Comparison of ENCODE assay signal across 17 cellular contexts in genomic region chr12:110950867-110951266, GRCh38. TPM values are rescaled to one million over a fixed set of nuclear protein-coding genes. Genes with fewer than 3 reads are reported as not detected.
"Had no signal": no experiment of that assay in that cellular context is flagged by ENCODE, and none has a peak within 500 bp of the region (broad histone marks: within the 10 kb centered on the region; RNA-seq: fewer than 3 reads in every experiment).

No MANE protein-coding gene starts in this region.

RNA-seq across cellular contexts. Expression of gene MYL2, which starts 30.5 kb away (rescaled TPM):
- total RNA-seq: naive thymus-derived CD4-positive, alpha-beta T cell; naive thymus-derived CD8-positive, alpha-beta T cell; natural killer cell; natural killer cell treated with Interleukin-12 subunit alpha and Interleukin-12 subunit beta and Interleukin-15 and Interleukin-18, amount 100 ng/mL, for 72 hours; neural crest cell; occipital lobe; omental fat pad; osteoblast; posterior vena cava; progenitor cell of endocrine pancreas; pulmonary artery endothelial cell; renal cortical epithelial cell; sciatic nerve; sigmoid colon; smooth muscle cell; spleen had no signal
- polyA plus RNA-seq: naive thymus-derived CD4-positive, alpha-beta T cell; naive thymus-derived CD8-positive, alpha-beta T cell; neural cell; smooth muscle cell had no signal
